ENCODE assay signal across 15 cellular contexts in genomic region chr21:45356251-45356650, GRCh38. TPM values are rescaled to one million over a fixed set of nuclear protein-coding genes. Genes with fewer than 3 reads are reported as not detected.
DNase-seq lines count a peak whose midpoint lies in the region; ATAC-seq, FAIRE-seq and TF ChIP-seq lines count a peak whose summit lies in the region.
"Had no signal": no experiment of that assay in that cellular context is flagged by ENCODE, and none has a peak within 500 bp of the region (broad histone marks: within the 10 kb centered on the region; RNA-seq: fewer than 3 reads in every experiment).

No MANE protein-coding gene starts in this region.

- no peak overlapping the region for H4K5ac ChIP-seq in mesendoderm (ENCODE audit: low read length)

- H3K79me1 ChIP-seq in mesendoderm (ENCODE audit: low read length), result no peaks in the 10 kb centered on the region

- H3K27me3 ChIP-seq in heart right ventricle (no peaks in the 10 kb centered on the region), endodermal cell (ENCODE audit: control insufficient read depth, insufficient read depth, low read length, poor library complexity, severe bottlenecking) (no peaks in the 10 kb centered on the region), mesendoderm (ENCODE audit: insufficient read depth, low read length, poor library complexity) (no peaks in the 10 kb centered on the region)
- H3K27me3 ChIP-seq: upper lobe of left lung had no signal

- no peak overlapping the region for H3K23ac ChIP-seq in mesendoderm (ENCODE audit: low read length)

- no peak for ATAC-seq in heart right ventricle
- ATAC-seq: natural killer cell treated with Interleukin-12 subunit alpha and Interleukin-12 subunit beta and Interleukin-15 and Interleukin-18, amount 100 ng/mL, for 72 hours had no signal

- FAIRE-seq in HTR-8/SVneo (lab: Jason Lieb, UNC), result no peak

- H3K4me3 ChIP-seq in heart right ventricle (no peak overlapping the region), endodermal cell (ENCODE audit: low read length) (no peak overlapping the region), mesendoderm (ENCODE audit: low read length) (no peak overlapping the region)
- H3K4me3 ChIP-seq: upper lobe of left lung had no signal

- H2AK5ac ChIP-seq in mesendoderm (ENCODE audit: low read length), result no peak overlapping the region

- H3K4me1 ChIP-seq in heart right ventricle, result peaks cover 21 to 75% (median 49%) of the 10 kb centered on the region in 9 donors
- H3K4me1 ChIP-seq in endodermal cell (ENCODE audit: control insufficient read depth, insufficient read depth, low read length), result peaks cover 50% of the 10 kb centered on the region
- peaks cover 5% of the 10 kb centered on the region for H3K4me1 ChIP-seq in mesendoderm (ENCODE audit: control insufficient read depth, low read depth, low read length)

- H3K9ac ChIP-seq in endodermal cell (ENCODE audit: extremely low read depth, low read length, poor library complexity, severe bottlenecking) (no peak overlapping the region), mesendoderm (ENCODE audit: low read length) (no peak overlapping the region)

- no peak overlapping the region for H3K4ac ChIP-seq in mesendoderm (ENCODE audit: low read depth, low read length)

- H3K36me3 ChIP-seq in heart right ventricle (no peaks in the 10 kb centered on the region), endodermal cell (ENCODE audit: control insufficient read depth, insufficient read depth, low read length) (no peaks in the 10 kb centered on the region), mesendoderm (ENCODE audit: control insufficient read depth, insufficient read depth, low read length) (no peaks in the 10 kb centered on the region)
- H3K36me3 ChIP-seq: upper lobe of left lung had no signal

- peak overlapping the region; percentile 40 for H3K56ac ChIP-seq in mesendoderm (ENCODE audit: low read length)

- intact Hi-C loops in heart right ventricle (cut with DNase I) (loop anchor here in 6 of 10 donors (2.0 to 10.0 kb wide), 5 partner anchors 39 to 61 kb away; no protein-coding TSS in a partner anchor), cardiac septum (cut with DNase I) (loop anchor here (2.0 kb wide), 2 partner anchors 37 to 55 kb away; no protein-coding TSS in a partner anchor)

- no peaks in the 10 kb centered on the region for H3K79me2 ChIP-seq in mesendoderm (ENCODE audit: control insufficient read depth, insufficient read depth, low read length)

- H3K36me3 Mint-ChIP-seq in endodermal cell (ENCODE audit: low read depth), result no peaks in the 10 kb centered on the region
- H3K36me3 Mint-ChIP-seq: activated naive CD4-positive, alpha-beta T cell treated with anti-CD3 and anti-CD28 coated beads, Interleukin-2, amount 10 ng/mL, durations not matched to agents 7 days and 5 days; natural killer cell treated with Interleukin-12 subunit alpha and Interleukin-12 subunit beta and Interleukin-15 and Interleukin-18, amount 100 ng/mL, for 72 hours had no signal

- H3K9me3 Mint-ChIP-seq in endodermal cell, result no peaks in the 10 kb centered on the region
- H3K9me3 Mint-ChIP-seq: activated naive CD4-positive, alpha-beta T cell treated with anti-CD3 and anti-CD28 coated beads, Interleukin-2, amount 10 ng/mL, durations not matched to agents 7 days and 5 days; natural killer cell treated with Interleukin-12 subunit alpha and Interleukin-12 subunit beta and Interleukin-15 and Interleukin-18, amount 100 ng/mL, for 72 hours had no signal

- peak overlapping the region; percentile 95 for H3K27ac Mint-ChIP-seq in endodermal cell
- H3K27ac Mint-ChIP-seq: activated naive CD4-positive, alpha-beta T cell treated with anti-CD3 and anti-CD28 coated beads, Interleukin-2, amount 10 ng/mL, durations not matched to agents 7 days and 5 days; natural killer cell treated with Interleukin-12 subunit alpha and Interleukin-12 subunit beta and Interleukin-15 and Interleukin-18, amount 100 ng/mL, for 72 hours had no signal

- DNase-seq in heart right ventricle, result no peak
- DNase-seq in cardiac septum (ENCODE audit: low spot score), result no peak
- DNase-seq in endodermal cell, result peak; percentile 83
- DNase-seq in mesendoderm, result no peak
- DNase-seq in NCI-H2081 treated with DMSO at 0.1 percent for 48 hours (lab: John Stamatoyannopoulos, UW), result no peak
- no peak for DNase-seq in HTR-8/SVneo (ENCODE audit: insufficient read length, low spot score)
- DNase-seq in effector CD8-positive, alpha-beta T cell (lab: John Stamatoyannopoulos, UW), result no peak
- DNase-seq in Kasumi-1 (lab: John Stamatoyannopoulos, UW), result no peak
- DNase-seq: activated naive CD4-positive, alpha-beta T cell treated with anti-CD3 and anti-CD28 coated beads, Interleukin-2, amount 10 ng/mL, durations not matched to agents 7 days and 5 days; DMS 273 treated with DMSO at 0.1 percent for 48 hours; GOT3; NCI-H1436 treated with DMSO at 0.1 percent for 48 hours; NCI-H524; upper lobe of left lung had no signal

- H4K8ac ChIP-seq in mesendoderm (ENCODE audit: low read depth, low read length), result no peak overlapping the region

- no peak overlapping the region for H3K4me2 ChIP-seq in mesendoderm (ENCODE audit: low read length)

- peaks cover 52% of the 10 kb centered on the region for H3K4me1 Mint-ChIP-seq in endodermal cell

- H3K18ac ChIP-seq in mesendoderm (ENCODE audit: low read length), result no peak overlapping the region

- peak overlapping the region; percentile 80 to 93 (median 89) for H3K27ac ChIP-seq in heart right ventricle
- H3K27ac ChIP-seq in endodermal cell (ENCODE audit: low read depth, low read length), result no peak overlapping the region
- H3K27ac ChIP-seq in mesendoderm (ENCODE audit: low read depth, low read length), result peak overlapping the region; percentile 42

- no peak overlapping the region for H2BK120ac ChIP-seq in mesendoderm (ENCODE audit: low read depth, low read length)

- 76 to 84% methylated on average over 10 of the region's 10 CpGs for WGBS in heart right ventricle, 2 donors
- 82 to 86% methylated on average over 5 to 10 of the region's 10 CpGs for WGBS in endodermal cell (ENCODE audit: insufficient coverage in 1 of 2, insufficient read length in 1 of 2), 2 experiments
- no CpG with 5 or more reads among the region's 10 CpGs for WGBS in mesendoderm (ENCODE audit: extremely low coverage, insufficient coverage, low lambda C conversion rate)

- no peak overlapping the region for H2BK15ac ChIP-seq in mesendoderm (replicated peaks; ENCODE audit: low read depth)

- H2BK5ac ChIP-seq in mesendoderm (ENCODE audit: low read length), result no peak overlapping the region

- peak in 1 of 9 donors; percentile 11 for TF ChIP-seq CTCF in heart right ventricle (IDR thresholded peaks at IDR 0.05)
- peak; percentile 79 for TF ChIP-seq CTCF in endodermal cell (conservative IDR thresholded peaks at IDR 0.05)

- no peak overlapping the region for H3K4me3 Mint-ChIP-seq in endodermal cell
- H3K4me3 Mint-ChIP-seq: activated naive CD4-positive, alpha-beta T cell treated with anti-CD3 and anti-CD28 coated beads, Interleukin-2, amount 10 ng/mL, durations not matched to agents 7 days and 5 days; natural killer cell treated with Interleukin-12 subunit alpha and Interleukin-12 subunit beta and Interleukin-15 and Interleukin-18, amount 100 ng/mL, for 72 hours had no signal

- H3K27me3 Mint-ChIP-seq in endodermal cell (ENCODE audit: insufficient read depth), result no peaks in the 10 kb centered on the region

- H3K9me3 ChIP-seq in heart right ventricle (no peaks in the 10 kb centered on the region), endodermal cell (ENCODE audit: control insufficient read depth, low read length) (no peaks in the 10 kb centered on the region)
- H3K9me3 ChIP-seq: upper lobe of left lung had no signal

RNA-seq across cellular contexts. Expression of gene COL18A1, which starts 48.7 kb away (rescaled TPM):
- total RNA-seq in heart right ventricle, result 10 to 100 TPM; 33.7 to 87.1 (median 48.8) TPM
- 10 to 100 TPM; 63.1 to 70.6 TPM for polyA plus RNA-seq in heart right ventricle
- 77.0 TPM for total RNA-seq in cardiac septum
- 100 to 1,000 TPM; 332 to 398 TPM for total RNA-seq in endodermal cell
- polyA plus RNA-seq in endodermal cell (2013, experiment 1 of 2), result 216 TPM
- polyA plus RNA-seq in endodermal cell (2013, experiment 2 of 2), result 213 TPM
- 84.0 TPM for polyA plus RNA-seq in mesendoderm (2013, experiment 1 of 2)
- 85.5 TPM for polyA plus RNA-seq in mesendoderm (2013, experiment 2 of 2)
